ENCODE assay signal across 31 cellular contexts in the genomic region with DNA sequence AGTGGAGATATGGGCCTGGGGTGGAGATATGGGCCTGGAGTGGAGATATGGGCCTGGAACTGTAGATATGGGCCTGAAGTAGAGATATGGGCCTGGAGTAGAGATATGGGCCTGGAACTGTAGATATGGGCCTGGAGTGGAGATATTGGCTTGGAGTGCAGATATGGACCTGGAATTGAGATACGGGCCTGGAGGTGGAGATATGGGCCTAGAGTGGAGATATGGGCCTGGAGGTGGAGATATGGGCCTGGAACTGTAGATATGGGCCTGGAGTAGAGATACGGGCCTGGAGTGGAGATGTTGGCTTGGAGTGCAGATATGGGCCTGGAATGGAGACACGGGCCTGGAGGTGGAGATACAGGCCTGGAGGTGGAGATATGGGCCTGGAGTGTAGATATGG. TPM values are rescaled to one million over a fixed set of nuclear protein-coding genes. Genes with fewer than 3 reads are reported as not detected.
DNase-seq lines count a peak whose midpoint lies in the region; ATAC-seq, FAIRE-seq and TF ChIP-seq lines count a peak whose summit lies in the region.
"Had no signal": no experiment of that assay in that cellular context is flagged by ENCODE, and none has a peak within 500 bp of the region (broad histone marks: within the 10 kb centered on the region; RNA-seq: fewer than 3 reads in every experiment).

No MANE protein-coding gene starts in this region.

- no peak for FAIRE-seq in K562 (lab: Jason Lieb, UNC)
- FAIRE-seq: A204.1, GM12878, GM12892, GM18507 had no signal

- CTCF ChIA-PET in K562 (lab: Yijun Ruan, JAX; ENCODE audit: low intra/inter-chr PET ratio) = no interaction called here

- H2AFZ ChIP-seq in Karpas-422 (ENCODE audit: low read length) (no peak overlapping the region), K562 (ENCODE audit: low read depth, low read length) (no peak overlapping the region), smooth muscle cell (ENCODE audit: low read depth) (no peak overlapping the region)

- H3K27me3 Mint-ChIP-seq in osteocyte (ENCODE audit: unreplicated experiment) = no peaks in the 10 kb centered on the region
- H3K27me3 Mint-ChIP-seq: CD4-positive, CD25-positive, alpha-beta regulatory T cell had no signal

- 0% methylated on average over 3 of the region's 3 CpGs for WGBS in K562 (ENCODE audit: insufficient coverage, low coverage, missing lambda C conversion rate)
- 70% methylated on average over 3 of the region's 3 CpGs for WGBS in smooth muscle cell (ENCODE audit: low lambda C conversion rate)

- intact Hi-C loops in K562 (cut with micrococcal nuclease) = no loop called here

- no TSS peak for BruUV-seq in K562 (replicated peaks; lab: Mats Ljungman, UMichigan)

- H3K9ac ChIP-seq in Karpas-422 (ENCODE audit: low read length) (no peak overlapping the region), K562 (ENCODE audit: insufficient read depth in 1 of 2, low read depth in 2 of 2, low read length in 2 of 2) (no peak overlapping the region), smooth muscle cell (ENCODE audit: low read depth) (no peak overlapping the region)
- H3K9ac ChIP-seq: BLaER1 had no signal

- H3K4me3 ChIP-seq in Karpas-422 (ENCODE audit: low read length) (no peak overlapping the region), K562 (no peak overlapping the region), smooth muscle cell (no peak overlapping the region)
- H3K4me3 ChIP-seq: BLaER1, GM12878 had no signal

- H3K9me1 ChIP-seq in K562 (ENCODE audit: control insufficient read depth, insufficient read depth, low read length) = no peaks in the 10 kb centered on the region

- no peaks in the 10 kb centered on the region for H3F3A ChIP-seq in smooth muscle cell (ENCODE audit: low read depth)

- in situ Hi-C loops in K562 (cut with MboI) = no loop called here

- H3K27me3 ChIP-seq in Karpas-422 (ENCODE audit: low read length) (no peaks in the 10 kb centered on the region), K562 (ENCODE audit: control insufficient read depth in 2 of 2, insufficient read depth in 2 of 2, low read length in 2 of 2) (0 out of 5 replicates have a peak, but pooled peaks cover 0 to 4% of the 10 kb centered on the region in 2 experiments), smooth muscle cell (ENCODE audit: low read depth) (no peaks in the 10 kb centered on the region)
- H3K27me3 ChIP-seq: BE2C, BLaER1 had no signal

- H3K27ac Mint-ChIP-seq in osteocyte (ENCODE audit: unreplicated experiment) = no peak overlapping the region
- H3K27ac Mint-ChIP-seq: CD4-positive, alpha-beta memory T cell; CD4-positive, CD25-positive, alpha-beta regulatory T cell; CD8-positive, alpha-beta memory T cell had no signal

- no peak for TF ChIP-seq EP300 in K562 (IDR thresholded peaks at IDR 0.05; ENCODE audit: low read length)

- POLR2A ChIA-PET in K562 (lab: Yijun Ruan, JAX) = no interaction called here

- H3K4me1 ChIP-seq in Karpas-422 (ENCODE audit: low read length) (no peaks in the 10 kb centered on the region), K562 (replicated peaks in 1 of 2; ENCODE audit: control insufficient read depth in 2 of 2, insufficient read depth in 2 of 2, low read length in 2 of 2) (no peaks in the 10 kb centered on the region; a peak in 1 of 5 replicates), smooth muscle cell (ENCODE audit: low read depth) (no peaks in the 10 kb centered on the region)
- H3K4me1 ChIP-seq: BE2C, BLaER1 had no signal

- H3K36me3 ChIP-seq in Karpas-422 (ENCODE audit: insufficient read depth, low read length) = no peaks in the 10 kb centered on the region
- no peaks in the 10 kb centered on the region for H3K36me3 ChIP-seq in K562 (ENCODE audit: control insufficient read depth, insufficient read depth, low read length)
- no peaks in the 10 kb centered on the region for H3K36me3 ChIP-seq in smooth muscle cell (ENCODE audit: low read depth)
- H3K36me3 ChIP-seq: BE2C, BLaER1 had no signal

- DNase-seq in Karpas-422 (peak; percentile 31), K562 (ENCODE audit: extremely low read depth in 1 of 4, low spot score in 3 of 4) (no peak), osteocyte (ENCODE audit: extremely low spot score, unreplicated experiment) (peak; percentile 17), nucleus accumbens (lab: John Stamatoyannopoulos, UW) (no peak), smooth muscle cell (lab: John Stamatoyannopoulos, UW; ENCODE audit: unreplicated experiment) (no peak)
- DNase-seq: 8988T; ACHN; BE2C; C1 segment of cervical spinal cord; CD4-positive, alpha-beta memory T cell; CD4-positive, CD25-positive, alpha-beta regulatory T cell; CD8-positive, alpha-beta memory T cell; COR-L47; DMS 273 treated with DMSO at 0.1 percent for 48 hours; DMS153; DMS53; DMS79; DND-41; EL; GDM1 had no signal

- TF ChIP-seq RAD21 in K562 (CRISPR knock-in tag; conservative IDR thresholded peaks at IDR 0.05 in 1 of 2, IDR thresholded peaks at IDR 0.05 in 1 of 2) = no peak

- no peak for TF ChIP-seq CTCF in K562 (IDR thresholded peaks at IDR 0.05 in 2 of 3, conservative IDR thresholded peaks at IDR 0.05 in 1 of 3; ENCODE audit: insufficient read depth in 2 of 3, low read depth in 1 of 3, low read length in 3 of 3)
- TF ChIP-seq CTCF in osteocyte (IDR thresholded peaks at IDR 0.05) = no peak
- TF ChIP-seq CTCF in smooth muscle cell (IDR thresholded peaks at IDR 0.05; ENCODE audit: borderline replicate concordance, insufficient read depth, poor library complexity, severe bottlenecking) = no peak

- H3K9me3 ChIP-seq in Karpas-422 (ENCODE audit: low read length) (no peaks in the 10 kb centered on the region), K562 (replicated peaks; ENCODE audit: control insufficient read depth, insufficient read depth, low read depth, low read length) (peaks cover 3% of the 10 kb centered on the region), smooth muscle cell (replicated peaks; ENCODE audit: low read depth) (peaks cover 14% of the 10 kb centered on the region)
- H3K9me3 ChIP-seq: BE2C had no signal

- no peaks in the 10 kb centered on the region for H3K36me3 Mint-ChIP-seq in osteocyte (ENCODE audit: unreplicated experiment)
- H3K36me3 Mint-ChIP-seq: CD14-positive monocyte; CD4-positive, alpha-beta memory T cell had no signal

- H3K9me2 ChIP-seq in Karpas-422 (replicated peaks; ENCODE audit: insufficient read depth, low read length) = no peaks in the 10 kb centered on the region

- TF ChIP-seq POLR2A in K562 (conservative IDR thresholded peaks at IDR 0.05) = no peak

- no peak overlapping the region for H3K4me3 Mint-ChIP-seq in osteocyte (ENCODE audit: unreplicated experiment)
- H3K4me3 Mint-ChIP-seq: CD14-positive monocyte; CD4-positive, CD25-positive, alpha-beta regulatory T cell; CD8-positive, alpha-beta memory T cell had no signal

- no peaks in the 10 kb centered on the region for H3K4me1 Mint-ChIP-seq in osteocyte (ENCODE audit: unreplicated experiment)
- H3K4me1 Mint-ChIP-seq: CD4-positive, CD25-positive, alpha-beta regulatory T cell; CD8-positive, alpha-beta memory T cell had no signal

- ATAC-seq in K562 (no peak), GM19351 (IDR thresholded peaks at IDR 0.05; ENCODE audit: unreplicated experiment) (no peak)
- ATAC-seq: GM12878 had no signal

- no peak overlapping the region for H3K27ac ChIP-seq in Karpas-422 (ENCODE audit: low read length)
- no peak overlapping the region for H3K27ac ChIP-seq in K562 (ENCODE audit: extremely low read depth, low read depth, low read length)
- H3K27ac ChIP-seq in smooth muscle cell (ENCODE audit: low read depth) = no peak overlapping the region
- H3K27ac ChIP-seq: BLaER1 had no signal

- H3K4me2 ChIP-seq in Karpas-422 (ENCODE audit: low read depth, low read length, poor library complexity, severe bottlenecking) = no peak overlapping the region
- H3K4me2 ChIP-seq in K562 (ENCODE audit: insufficient read depth, low read length) = no peak overlapping the region
- no peak overlapping the region for H3K4me2 ChIP-seq in smooth muscle cell
- H3K4me2 ChIP-seq: BLaER1 had no signal

- H4K20me1 ChIP-seq in Karpas-422 (ENCODE audit: insufficient read depth, low read depth, low read length) (no peaks in the 10 kb centered on the region), K562 (replicated peaks; ENCODE audit: control insufficient read depth, insufficient read depth, low read length) (no peaks in the 10 kb centered on the region), smooth muscle cell (ENCODE audit: low read depth) (no peaks in the 10 kb centered on the region)
- H4K20me1 ChIP-seq: BLaER1 had no signal

- H3K79me2 ChIP-seq in Karpas-422 (ENCODE audit: low read length) (no peaks in the 10 kb centered on the region), K562 (ENCODE audit: control insufficient read depth, insufficient read depth, low read length) (no peaks in the 10 kb centered on the region), smooth muscle cell (ENCODE audit: low read depth) (no peaks in the 10 kb centered on the region)

- peaks cover 66% of the 10 kb centered on the region for H3K9me3 Mint-ChIP-seq in osteocyte (ENCODE audit: unreplicated experiment)

RNA-seq across cellular contexts. Expression of a gene that starts 0.4 kb away (rescaled TPM):
- not detected in 2 replicates for total RNA-seq in Karpas-422 (2014; rRNA removed; shearing (Covaris generic); ENCODE audit: low replicate concordance)
- not detected in 2 replicates for total RNA-seq in K562 (2011; cell fraction: chromatin; rRNA removed; ENCODE audit: low replicate concordance)
- not detected in 2 replicates for total RNA-seq in K562 (2011; cell fraction: nucleolus; rRNA removed)
- not detected in 2 replicates for total RNA-seq in K562 (2011; cell fraction: nucleoplasm; rRNA removed)
- total RNA-seq in K562 (2014; rRNA removed) = not detected in 2 replicates
- total RNA-seq in K562 (2014; rRNA removed; fragmentation: Illumina TruSeq; extraction: Trizol) = not detected in 2 replicates
- total RNA-seq in K562 (2015; rRNA removed; fragmentation: Illumina TruSeq; extraction: Trizol) = not detected in 2 replicates
- not detected in 2 replicates for total RNA-seq in K562 (2021)
- polyA plus RNA-seq in K562 (2011; rRNA removed) = not detected in 2 replicates
- not detected in 2 replicates for polyA plus RNA-seq in K562 (2011; cell fraction: cytosol; rRNA removed)
- not detected in 2 replicates for polyA plus RNA-seq in K562 (2011; cell fraction: nucleus; rRNA removed)
- not detected in 2 replicates for polyA plus RNA-seq in K562 (2012)
- not detected in 2 replicates for polyA plus RNA-seq in K562 (2014; fragmentation: Illumina TruSeq; extraction: Trizol)
- polyA plus RNA-seq in K562 (2014; fragmentation: Nextera tagmentation; extraction: Ambion mirVana) = under 1 TPM in 1 of 2 experiments, not detected in 1; 0.11 TPM
- not detected in 2 replicates for polyA plus RNA-seq in K562 (2014; rRNA removed)
- not detected in 2 replicates for polyA minus RNA-seq in K562 (2011; rRNA and poly(A)+ RNA removed)
- not detected in 2 replicates for polyA minus RNA-seq in K562 (2011; cell fraction: cytosol; rRNA and poly(A)+ RNA removed)
- polyA minus RNA-seq in K562 (2011; cell fraction: nucleus; rRNA and poly(A)+ RNA removed) = not detected in 2 replicates
- not detected in 2 replicates for total RNA-seq in osteocyte
- total RNA-seq in smooth muscle cell = not detected in 2 replicates
- polyA plus RNA-seq in smooth muscle cell = not detected in 2 replicates
- total RNA-seq: A673; CD4-positive, alpha-beta memory T cell; CD4-positive, CD25-positive, alpha-beta regulatory T cell; CD8-positive, alpha-beta memory T cell; Daoy; G401; GM12878 had no signal
- polyA plus RNA-seq: AG04450; CD14-positive monocyte; CD4-positive, alpha-beta memory T cell; CD4-positive, CD25-positive, alpha-beta regulatory T cell; GM12878 had no signal

RNA-seq across cellular contexts. Expression of a gene that starts 13.7 kb away (rescaled TPM):
- total RNA-seq in Karpas-422 (2014; rRNA removed; shearing (Covaris generic); ENCODE audit: low replicate concordance) = not detected in 2 replicates
- not detected in 2 replicates for total RNA-seq in K562 (2011; cell fraction: chromatin; rRNA removed; ENCODE audit: low replicate concordance)
- not detected in 2 replicates for total RNA-seq in K562 (2011; cell fraction: nucleolus; rRNA removed)
- total RNA-seq in K562 (2011; cell fraction: nucleoplasm; rRNA removed) = not detected in 2 replicates
- total RNA-seq in K562 (2014; rRNA removed) (not detected in 2 replicates), K562 (2014; rRNA removed; fragmentation: Illumina TruSeq; extraction: Trizol) (not detected in 2 replicates), K562 (2015; rRNA removed; fragmentation: Illumina TruSeq; extraction: Trizol) (not detected in 2 replicates), K562 (2021) (not detected in 2 replicates), osteocyte (not detected in 2 replicates), smooth muscle cell (not detected in 2 replicates)
- polyA plus RNA-seq in K562 (2011; rRNA removed) (not detected in 2 replicates), K562 (2014; fragmentation: Illumina TruSeq; extraction: Trizol) (not detected in 2 replicates), K562 (2014; fragmentation: Nextera tagmentation; extraction: Ambion mirVana) (not detected), K562 (2014; rRNA removed) (not detected in 2 replicates), smooth muscle cell (not detected in 2 replicates)
- not detected in 2 replicates for polyA plus RNA-seq in K562 (2011; cell fraction: cytosol; rRNA removed)
- not detected in 2 replicates for polyA plus RNA-seq in K562 (2011; cell fraction: nucleus; rRNA removed)
- polyA plus RNA-seq in K562 (2012) = not detected in 2 replicates
- polyA minus RNA-seq in K562 (2011; rRNA and poly(A)+ RNA removed) = not detected in 2 replicates
- polyA minus RNA-seq in K562 (2011; cell fraction: cytosol; rRNA and poly(A)+ RNA removed) = not detected in 2 replicates
- polyA minus RNA-seq in K562 (2011; cell fraction: nucleus; rRNA and poly(A)+ RNA removed) = not detected in 2 replicates
- total RNA-seq: A673; CD4-positive, alpha-beta memory T cell; CD4-positive, CD25-positive, alpha-beta regulatory T cell; Daoy; G401; GM12878 had no signal
- polyA plus RNA-seq: AG04450; CD14-positive monocyte; CD4-positive, alpha-beta memory T cell; CD4-positive, CD25-positive, alpha-beta regulatory T cell had no signal

RNA-seq across cellular contexts. Expression of a gene that starts 44.9 kb away (rescaled TPM):
- total RNA-seq in Karpas-422 (2014; rRNA removed; shearing (Covaris generic); ENCODE audit: low replicate concordance) = not detected in 2 replicates
- not detected in 2 replicates for total RNA-seq in K562 (2011; cell fraction: chromatin; rRNA removed; ENCODE audit: low replicate concordance)
- total RNA-seq in K562 (2011; cell fraction: nucleolus; rRNA removed) = not detected in 2 replicates
- not detected in 2 replicates for total RNA-seq in K562 (2011; cell fraction: nucleoplasm; rRNA removed)
- total RNA-seq in K562 (2014; rRNA removed) (not detected in 2 replicates), K562 (2014; rRNA removed; fragmentation: Illumina TruSeq; extraction: Trizol) (not detected in 2 replicates), K562 (2015; rRNA removed; fragmentation: Illumina TruSeq; extraction: Trizol) (not detected in 2 replicates), K562 (2021) (not detected in 2 replicates), osteocyte (not detected in 2 replicates), smooth muscle cell (not detected in 2 replicates)
- polyA plus RNA-seq in K562 (2011; rRNA removed) (not detected in 2 replicates), K562 (2014; fragmentation: Illumina TruSeq; extraction: Trizol) (not detected in 2 replicates), K562 (2014; fragmentation: Nextera tagmentation; extraction: Ambion mirVana) (not detected), K562 (2014; rRNA removed) (not detected in 2 replicates), smooth muscle cell (not detected in 2 replicates)
- not detected in 2 replicates for polyA plus RNA-seq in K562 (2011; cell fraction: cytosol; rRNA removed)
- polyA plus RNA-seq in K562 (2011; cell fraction: nucleus; rRNA removed) = not detected in 2 replicates
- not detected in 2 replicates for polyA plus RNA-seq in K562 (2012)
- polyA minus RNA-seq in K562 (2011; rRNA and poly(A)+ RNA removed) = not detected in 2 replicates
- not detected in 2 replicates for polyA minus RNA-seq in K562 (2011; cell fraction: cytosol; rRNA and poly(A)+ RNA removed)
- polyA minus RNA-seq in K562 (2011; cell fraction: nucleus; rRNA and poly(A)+ RNA removed) = not detected in 2 replicates
- total RNA-seq: A673; CD4-positive, alpha-beta memory T cell; CD4-positive, CD25-positive, alpha-beta regulatory T cell; Daoy; G401; GM12878 had no signal
- polyA plus RNA-seq: AG04450, CD14-positive monocyte had no signal

Comparison
In these comparisons a context has a peak if more than half of its experiments do, and no peak if none do; other contexts are left out.
1. DNase-seq: peak in Karpas-422 (single experiment) and osteocyte (single experiment); none in K562 (0 of 4), nucleus accumbens (0 of 56) and smooth muscle cell (single experiment).